8 cellular contexts compared by ENCODE assay signal in genomic region chr6:137870744-137871247, GRCh38. TPM values are rescaled to one million over a fixed set of nuclear protein-coding genes. Genes with fewer than 3 reads are reported as not detected.
DNase-seq lines count a peak whose midpoint lies in the region; ATAC-seq, FAIRE-seq and TF ChIP-seq lines count a peak whose summit lies in the region.

No MANE protein-coding gene starts in this region.

- peaks cover 58% of the 10 kb centered on the region for H3K79me2 ChIP-seq in PC-9 (ENCODE audit: low read depth)

- TF ChIP-seq CTCF in PC-9 (conservative IDR thresholded peaks at IDR 0.05) = no peak

- DNase-seq in CD1c-positive myeloid dendritic cell (ENCODE audit: extremely low spot score) = peak; percentile 66
- DNase-seq in PC-9 = no peak
- no peak for DNase-seq in small intestine

- H3K36me3 ChIP-seq in PC-9 (ENCODE audit: low read depth) (peaks cover 19% of the 10 kb centered on the region), duodenal mucosa (ENCODE audit: control insufficient read depth in 1 of 2, insufficient read depth in 2 of 2, low read length in 2 of 2) (peaks cover 16 to 19% of the 10 kb centered on the region in 2 donors), small intestine (ENCODE audit: control insufficient read depth in 2 of 2, insufficient read depth in 2 of 2, low read length in 2 of 2) (peaks cover 2 to 7% of the 10 kb centered on the region in 2 donors)

- peaks cover 15% of the 10 kb centered on the region for H3F3A ChIP-seq in PC-9 (ENCODE audit: insufficient read depth, low read depth)

- H3K4me1 ChIP-seq in PC-9 (replicated peaks; ENCODE audit: insufficient read depth) = peaks cover 70% of the 10 kb centered on the region
- H3K4me1 ChIP-seq in duodenal mucosa (ENCODE audit: control insufficient read depth in 1 of 2, insufficient read depth in 2 of 2, low read length in 2 of 2) = peaks cover 53 to 57% of the 10 kb centered on the region in 2 donors
- peaks cover 7 to 14% of the 10 kb centered on the region in 2 donors for H3K4me1 ChIP-seq in small intestine (ENCODE audit: control insufficient read depth in 2 of 2, insufficient read depth in 1 of 2, low read depth in 1 of 2, low read length in 1 of 2)

- peak overlapping the region; percentile 56 for H2AFZ ChIP-seq in PC-9

- no TSS peak for BruUV-seq in PC-9 (replicated peaks; lab: Mats Ljungman, UMichigan)

- no peak for FAIRE-seq in small intestine (lab: Jason Lieb, UNC)

- H3K27me3 ChIP-seq in PC-9 (ENCODE audit: insufficient read depth, low read depth) (no peaks in the 10 kb centered on the region), duodenal mucosa (ENCODE audit: control insufficient read depth in 1 of 2, insufficient read depth in 2 of 2, low read length in 2 of 2) (no peaks in the 10 kb centered on the region), small intestine (ENCODE audit: control insufficient read depth in 2 of 2, insufficient read depth in 2 of 2, low read length in 2 of 2) (no peaks in the 10 kb centered on the region)

- POLR2A ChIA-PET in PC-9 (lab: Charles Lee; ENCODE audit: unreplicated experiment) = no interaction called here

- intact Hi-C loops in PC-9 (cut with micrococcal nuclease; ENCODE audit: unreplicated experiment) = no loop called here

- ATAC-seq in GM21381 (IDR thresholded peaks at IDR 0.05; ENCODE audit: unreplicated experiment) (peak; percentile 22), GM19324 (IDR thresholded peaks at IDR 0.05; ENCODE audit: low FRiP score, unreplicated experiment) (no peak), HG03457 (IDR thresholded peaks at IDR 0.05; ENCODE audit: unreplicated experiment) (no peak), HG02884 (IDR thresholded peaks at IDR 0.05; ENCODE audit: unreplicated experiment) (no peak)

- H3K27ac ChIP-seq in PC-9 (peak overlapping the region; percentile 14), duodenal mucosa (ENCODE audit: low read depth, low read length) (no peak overlapping the region), small intestine (ENCODE audit: low read depth in 1 of 2, low read length in 1 of 2) (peak overlapping the region; percentile 13 to 89)

- WGBS in small intestine, 3 donors = 3 to 14% (median 8%) methylated on average over 4 of the region's 4 CpGs

- H4K20me1 ChIP-seq in PC-9 (ENCODE audit: insufficient read depth) = no peaks in the 10 kb centered on the region

- no peaks in the 10 kb centered on the region for H3K9me3 ChIP-seq in PC-9 (ENCODE audit: insufficient read depth, low read depth)
- no peaks in the 10 kb centered on the region for H3K9me3 ChIP-seq in duodenal mucosa (ENCODE audit: control insufficient read depth in 1 of 2, low read length in 2 of 2)
- H3K9me3 ChIP-seq in small intestine (ENCODE audit: control insufficient read depth, low read depth) = no peaks in the 10 kb centered on the region

- H3K4me2 ChIP-seq in PC-9 = peak overlapping the region; percentile 96

- CTCF ChIA-PET in PC-9 (lab: Charles Lee) = interaction anchor here (0.5 to 0.7 kb wide), 3 partner anchors 21 to 419 kb away, joined by 3 to 7 read pairs (median 4); no protein-coding TSS in a partner anchor

- H3K4me3 ChIP-seq in PC-9 (peak overlapping the region; percentile 76; the same call in 1 of the 2 replicates), duodenal mucosa (ENCODE audit: low read depth in 1 of 2, low read length in 2 of 2) (peak overlapping the region; percentile 62 to 96), small intestine (ENCODE audit: low read depth in 1 of 2, low read length in 2 of 2) (peak overlapping the region in 1 of 2 donors; percentile 34)

- no peaks in the 10 kb centered on the region for H3K9me2 ChIP-seq in PC-9 (ENCODE audit: insufficient read depth)

- H3K9ac ChIP-seq in duodenal mucosa (ENCODE audit: low read depth in 1 of 2, low read length in 2 of 2) = peak overlapping the region; percentile 50 to 54

RNA-seq across cellular contexts. Expression of gene TNFAIP3, which starts 3.7 kb away (rescaled TPM):
- total RNA-seq in PC-9 (2021) = 7.2 and 7.8 TPM in 2 replicates
- 10 to 100 TPM; 10.8 to 16.1 (median 14.5) TPM for polyA plus RNA-seq in small intestine
